Comparison of ENCODE assay signal across 20 cellular contexts in genomic region chr11:33532257-33532656, GRCh38.
"Had no signal": no experiment of that assay in that cellular context is flagged by ENCODE, and none has a peak within 500 bp of the region (broad histone marks: within the 10 kb centered on the region; RNA-seq: fewer than 3 reads in every experiment).

No MANE protein-coding gene starts in this region.

- FAIRE-seq: islet of Langerhans, TTC549 had no signal

- H3K9me3 ChIP-seq: body of pancreas, upper lobe of right lung had no signal

- H3K27ac ChIP-seq: body of pancreas, hepatocyte, thoracic aorta, upper lobe of right lung had no signal

- H3K36me3 ChIP-seq: thoracic aorta, upper lobe of right lung had no signal

- H3K79me2 ChIP-seq: hepatocyte had no signal

- H3K4me1 ChIP-seq: body of pancreas, upper lobe of right lung had no signal

- H3K27me3 ChIP-seq: body of pancreas, hepatocyte, upper lobe of right lung had no signal

- H3K4me3 ChIP-seq: body of pancreas, hepatocyte, lung, thoracic aorta, upper lobe of right lung had no signal

- DNase-seq: activated B cell treated with CpG ODN at 0.5 μM for 24 hours; activated CD4-positive, alpha-beta memory T cell treated with anti-CD3 and anti-CD28 coated beads for 36 hours; activated CD4-positive, alpha-beta T cell treated with anti-CD3 and anti-CD28 coated beads for 4 hours; activated CD8-positive, alpha-beta memory T cell treated with anti-CD3 and anti-CD28 coated beads, Interleukin-2, amount 10 ng/mL, durations not matched to agents 7 days and 5 days; activated naive CD4-positive, alpha-beta T cell; activated naive CD8-positive, alpha-beta T cell treated with anti-CD3 and anti-CD28 coated beads for 36 hours; amygdala; dermis blood vessel endothelial cell; effector memory CD4-positive, alpha-beta T cell; left cardiac atrium; nucleus accumbens; posterior cingulate gyrus; stimulated activated naive B cell treated with anti-CD40 and anti-IgM and Interleukin-4, amounts not matched to agents 10 μg/mL and 1 μg/mL and 100 μg/mL, for 72 hours; upper lobe of right lung had no signal

- H2AFZ ChIP-seq: hepatocyte had no signal

- ATAC-seq: activated CD8-positive, alpha-beta memory T cell treated with anti-CD3 and anti-CD28 coated beads, Interleukin-2, amount 10 ng/mL, durations not matched to agents 7 days and 5 days; body of pancreas; left cardiac atrium; stimulated activated naive B cell treated with anti-CD40 and anti-IgM and Interleukin-4, amounts not matched to agents 10 μg/mL and 1 μg/mL and 100 μg/mL, for 72 hours; upper lobe of right lung had no signal

- H3K4me2 ChIP-seq: hepatocyte had no signal
